20 cellular contexts compared by ENCODE assay signal in genomic region chr12:45913631-45914030, GRCh38.
"Had no signal": no experiment of that assay in that cellular context is flagged by ENCODE, and none has a peak within 500 bp of the region (broad histone marks: within the 10 kb centered on the region; RNA-seq: fewer than 3 reads in every experiment).

No MANE protein-coding gene starts in this region.

- H3K4me1 Mint-ChIP-seq: activated CD4-positive, alpha-beta T cell treated with anti-CD3 and anti-CD28 coated beads, Interleukin-2, amount 10 ng/mL, durations not matched to agents 7 days and 5 days; activated naive CD8-positive, alpha-beta T cell treated with anti-CD3 and anti-CD28 coated beads, Interleukin-2, amount 50 U/mL, for 24 hours; naive thymus-derived CD4-positive, alpha-beta T cell had no signal

- H3K4me3 ChIP-seq: breast epithelium, left ventricle myocardium inferior, mucosa of descending colon, tibial nerve had no signal

- H3K27ac Mint-ChIP-seq: activated CD4-positive, alpha-beta T cell treated with anti-CD3 and anti-CD28 coated beads, Interleukin-2, amount 10 ng/mL, durations not matched to agents 7 days and 5 days; activated naive CD4-positive, alpha-beta T cell treated with anti-CD3 and anti-CD28 coated beads for 36 hours; activated naive CD8-positive, alpha-beta T cell treated with anti-CD3 and anti-CD28 coated beads, Interleukin-2, amount 50 U/mL, for 24 hours; activated T-helper 2 cell treated with anti-CD3 and anti-CD28 coated beads, Interferon-gamma antibody, Interleukin-2, Interleukin-4, amounts not matched to agents 10 μg/mL and 5 μg/mL and 100 μg/mL, durations not matched to agents 14 hours and 24 hours and 36 hours; stimulated activated naive B cell treated with anti-CD40 and anti-IgM and Interleukin-4, amounts not matched to agents 10 μg/mL and 1 μg/mL and 100 μg/mL, for 72 hours had no signal

- H3K27me3 Mint-ChIP-seq: activated CD4-positive, alpha-beta T cell treated with anti-CD3 and anti-CD28 coated beads, Interleukin-2, amount 10 ng/mL, durations not matched to agents 7 days and 5 days; activated naive CD8-positive, alpha-beta T cell treated with anti-CD3 and anti-CD28 coated beads, Interleukin-2, amount 50 U/mL, for 24 hours; memory B cell; naive thymus-derived CD4-positive, alpha-beta T cell; stimulated activated naive B cell treated with anti-CD40 and anti-IgM and Interleukin-4, amounts not matched to agents 10 μg/mL and 1 μg/mL and 100 μg/mL, for 72 hours had no signal

- H3K27ac ChIP-seq: breast epithelium, foreskin keratinocyte, left ventricle myocardium inferior, neutrophil, tibial nerve had no signal

- H3K36me3 ChIP-seq: breast epithelium had no signal

- H3K27me3 ChIP-seq: breast epithelium, foreskin keratinocyte, neutrophil, tibial nerve had no signal

- H3K9me3 Mint-ChIP-seq: activated CD4-positive, alpha-beta T cell treated with anti-CD3 and anti-CD28 coated beads, Interleukin-2, amount 10 ng/mL, durations not matched to agents 7 days and 5 days; activated naive CD4-positive, alpha-beta T cell treated with anti-CD3 and anti-CD28 coated beads for 36 hours; activated naive CD8-positive, alpha-beta T cell treated with anti-CD3 and anti-CD28 coated beads, Interleukin-2, amount 50 U/mL, for 24 hours; activated T-helper 2 cell treated with anti-CD3 and anti-CD28 coated beads, Interferon-gamma antibody, Interleukin-2, Interleukin-4, amounts not matched to agents 10 μg/mL and 5 μg/mL and 100 μg/mL, durations not matched to agents 14 hours and 24 hours and 36 hours; memory B cell; naive thymus-derived CD4-positive, alpha-beta T cell had no signal

- H3K4me3 Mint-ChIP-seq: activated CD4-positive, alpha-beta T cell treated with anti-CD3 and anti-CD28 coated beads, Interleukin-2, amount 10 ng/mL, durations not matched to agents 7 days and 5 days; activated naive CD4-positive, alpha-beta T cell treated with anti-CD3 and anti-CD28 coated beads for 36 hours; activated naive CD8-positive, alpha-beta T cell treated with anti-CD3 and anti-CD28 coated beads, Interleukin-2, amount 50 U/mL, for 24 hours; memory B cell; naive thymus-derived CD4-positive, alpha-beta T cell; stimulated activated naive B cell treated with anti-CD40 and anti-IgM and Interleukin-4, amounts not matched to agents 10 μg/mL and 1 μg/mL and 100 μg/mL, for 72 hours had no signal

- H3K4me1 ChIP-seq: breast epithelium, foreskin keratinocyte, tibial nerve had no signal

- H3K9me3 ChIP-seq: left ventricle myocardium inferior, mucosa of descending colon, neutrophil, tibial nerve had no signal

- DNase-seq: activated CD4-positive, alpha-beta T cell treated with anti-CD3 and anti-CD28 coated beads, Interleukin-2, amount 10 ng/mL, durations not matched to agents 7 days and 5 days; activated CD4-positive, CD25-positive, alpha-beta regulatory T cell; activated CD8-positive, alpha-beta memory T cell treated with anti-CD3 and anti-CD28 coated beads for 24 hours; activated naive CD4-positive, alpha-beta T cell treated with anti-CD3 and anti-CD28 coated beads for 36 hours; activated naive CD8-positive, alpha-beta T cell treated with anti-CD3 and anti-CD28 coated beads, Interleukin-2, amount 50 U/mL, for 24 hours; aorta; cerebellar nuclear complex; effector memory CD4-positive, alpha-beta T cell; left ventricle myocardium inferior; mucosa of descending colon; naive thymus-derived CD4-positive, alpha-beta T cell; stimulated activated CD4-positive, alpha-beta T cell treated with anti-CD3 and anti-CD28 coated beads, Interleukin-2, amount 100 ng/mL, for 48 hours; stimulated activated naive B cell treated with anti-CD40 and anti-IgM and Interleukin-4, amounts not matched to agents 10 μg/mL and 1 μg/mL and 100 μg/mL, for 72 hours; substantia nigra had no signal
